Comparison of ENCODE assay signal across 19 cellular contexts in genomic region chr3:27031476-27031875, GRCh38.
"Had no signal": no experiment of that assay in that cellular context is flagged by ENCODE, and none has a peak within 500 bp of the region (broad histone marks: within the 10 kb centered on the region; RNA-seq: fewer than 3 reads in every experiment).

No MANE protein-coding gene starts in this region.

- H3K4me3 ChIP-seq: adrenal gland, breast epithelium, tibial artery had no signal

- H3K27ac ChIP-seq: adrenal gland, breast epithelium, foreskin keratinocyte, tibial artery, VCaP had no signal

- ATAC-seq: activated T-cell treated with anti-CD3 and anti-CD28 coated beads, Interleukin-2, amount 50 U/mL, for 4 hours; foreskin keratinocyte; naive thymus-derived CD8-positive, alpha-beta T cell had no signal

- H3K36me3 ChIP-seq: adrenal gland, breast epithelium, tibial artery had no signal

- H3K36me3 Mint-ChIP-seq: activated naive CD8-positive, alpha-beta T cell; naive thymus-derived CD8-positive, alpha-beta T cell had no signal

- H3K4me3 Mint-ChIP-seq: activated naive CD8-positive, alpha-beta T cell; activated T-cell treated with anti-CD3 and anti-CD28 coated beads, Interleukin-2, amount 50 U/mL, for 4 hours; central memory CD8-positive, alpha-beta T cell; naive thymus-derived CD8-positive, alpha-beta T cell; stimulated activated naive CD8-positive, alpha-beta T cell treated with anti-CD3 and anti-CD28 coated beads, Interleukin-15, Interleukin-2, amounts not matched to agents 100 ng/mL and 50 ng/mL, for 24 hours had no signal

- H3K4me1 Mint-ChIP-seq: central memory CD8-positive, alpha-beta T cell had no signal

- H3K27me3 ChIP-seq: adrenal gland, breast epithelium, foreskin keratinocyte, tibial artery had no signal

- DNase-seq: activated CD4-positive, alpha-beta T cell treated with anti-CD3 and anti-CD28 coated beads, Interleukin-2, amount 50 U/mL, for 1 hour; activated CD4-positive, CD25-positive, alpha-beta regulatory T cell treated with anti-CD3 and anti-CD28 coated beads, Interleukin-2, amount 50 U/mL, for 72 hours; activated naive CD4-positive, alpha-beta T cell; activated T-cell treated with anti-CD3 and anti-CD28 coated beads, Interleukin-2, amount 50 U/mL, for 4 hours; adrenal gland; effector memory CD4-positive, alpha-beta T cell; foreskin keratinocyte; kidney; naive thymus-derived CD8-positive, alpha-beta T cell; stimulated activated CD4-positive, alpha-beta T cell treated with anti-CD3 and anti-CD28 coated beads, Interleukin-1b, Interleukin-23, amount 100 ng/mL, for 48 hours; substantia nigra; tibial artery had no signal

- H3K9me3 Mint-ChIP-seq: activated T-cell treated with anti-CD3 and anti-CD28 coated beads, Interleukin-2, amount 50 U/mL, for 4 hours; activated T-helper 2 cell treated with anti-CD3 and anti-CD28 coated beads, Interferon-gamma antibody, Interleukin-2, Interleukin-4, amounts not matched to agents 10 μg/mL and 5 μg/mL and 100 μg/mL, durations not matched to agents 14 hours and 24 hours and 36 hours; stimulated activated naive CD8-positive, alpha-beta T cell treated with anti-CD3 and anti-CD28 coated beads, Interleukin-15, Interleukin-2, amounts not matched to agents 100 ng/mL and 50 ng/mL, for 24 hours had no signal

- H3K27ac Mint-ChIP-seq: activated naive CD8-positive, alpha-beta T cell; activated T-helper 2 cell treated with anti-CD3 and anti-CD28 coated beads, Interferon-gamma antibody, Interleukin-2, Interleukin-4, amounts not matched to agents 10 μg/mL and 5 μg/mL and 100 μg/mL, durations not matched to agents 14 hours and 24 hours and 36 hours; naive thymus-derived CD8-positive, alpha-beta T cell; progenitor cell of endocrine pancreas; stimulated activated naive CD8-positive, alpha-beta T cell treated with anti-CD3 and anti-CD28 coated beads, Interleukin-15, Interleukin-2, amounts not matched to agents 100 ng/mL and 50 ng/mL, for 24 hours had no signal

- H3K9me3 ChIP-seq: adrenal gland, breast epithelium, tibial artery had no signal

- H3K4me1 ChIP-seq: adrenal gland, breast epithelium, foreskin keratinocyte, tibial artery had no signal

- H3K27me3 Mint-ChIP-seq: activated naive CD8-positive, alpha-beta T cell; central memory CD8-positive, alpha-beta T cell; progenitor cell of endocrine pancreas; stimulated activated naive CD8-positive, alpha-beta T cell treated with anti-CD3 and anti-CD28 coated beads, Interleukin-15, Interleukin-2, amounts not matched to agents 100 ng/mL and 50 ng/mL, for 24 hours had no signal
